9 cellular contexts compared by ENCODE assay signal in the genomic region with DNA sequence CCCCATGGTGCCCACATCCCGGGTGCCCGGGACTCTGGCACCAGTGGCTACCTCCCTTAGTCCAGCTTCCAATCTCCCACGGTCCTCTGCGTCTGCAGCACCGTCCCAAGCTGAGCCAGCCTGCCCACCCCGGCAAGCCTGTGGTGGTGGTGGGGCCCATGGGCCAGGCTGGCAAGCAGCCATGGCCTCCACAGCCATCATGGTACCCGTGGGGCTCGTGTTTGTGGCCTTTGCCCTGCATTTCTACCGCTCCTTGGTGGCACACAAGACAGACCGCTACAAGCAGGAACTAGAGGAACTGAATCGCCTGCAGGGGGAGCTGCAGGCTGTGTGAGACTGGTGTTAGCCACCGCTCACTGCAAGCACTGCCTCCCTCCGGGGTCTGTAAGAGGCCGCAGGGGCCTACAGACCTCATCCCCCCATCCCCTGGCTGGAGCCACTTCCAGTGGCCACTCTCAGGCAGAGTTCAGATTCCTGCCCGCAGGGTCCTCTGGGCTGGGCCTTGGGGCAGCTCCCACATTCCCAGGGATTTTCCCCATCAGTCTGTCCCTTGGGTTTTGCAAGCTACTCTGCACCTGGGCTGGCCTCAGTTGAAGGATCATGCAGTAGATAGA. TPM values are rescaled to one million over a fixed set of nuclear protein-coding genes. Genes with fewer than 3 reads are reported as not detected.
DNase-seq lines count a peak whose midpoint lies in the region; ATAC-seq lines count a peak whose summit lies in the region.
"Had no signal": no experiment of that assay in that cellular context is flagged by ENCODE, and none has a peak within 500 bp of the region (broad histone marks: within the 10 kb centered on the region; RNA-seq: fewer than 3 reads in every experiment).

No MANE protein-coding gene starts in this region.

- H3K27me3 ChIP-seq in MG63 (no peaks in the 10 kb centered on the region), SJSA1 (replicated peaks) (no peaks in the 10 kb centered on the region), skeletal muscle tissue (ENCODE audit: control insufficient read depth in 3 of 3, insufficient read depth in 3 of 3, low read length in 3 of 3) (no peaks in the 10 kb centered on the region)

- no peaks in the 10 kb centered on the region for H3K9me3 Mint-ChIP-seq in activated naive CD8-positive, alpha-beta T cell treated with anti-CD3 and anti-CD28 coated beads for 36 hours

- no peak for ATAC-seq in left cardiac atrium
- no peak for ATAC-seq in GM21717 (IDR thresholded peaks at IDR 0.05; ENCODE audit: unreplicated experiment)
- no peak for ATAC-seq in GM21528 (IDR thresholded peaks at IDR 0.05; ENCODE audit: low FRiP score, unreplicated experiment)

- peaks cover 23% of the 10 kb centered on the region for H3K4me1 ChIP-seq in SJSA1 (replicated peaks)
- H3K4me1 ChIP-seq in skeletal muscle tissue (ENCODE audit: control insufficient read depth in 3 of 3, insufficient read depth in 3 of 3, low read length in 3 of 3): peaks cover 38 to 44% (median 42%) of the 10 kb centered on the region in 3 donors

- H3K27me3 Mint-ChIP-seq in activated naive CD8-positive, alpha-beta T cell treated with anti-CD3 and anti-CD28 coated beads for 36 hours: no peaks in the 10 kb centered on the region

- H3K27ac ChIP-seq in SJSA1 (no peak overlapping the region), skeletal muscle tissue (ENCODE audit: low read depth, low read length) (no peak overlapping the region)
- H3K27ac ChIP-seq: epithelial cell of prostate had no signal

- no peaks in the 10 kb centered on the region for H3K9me3 ChIP-seq in MG63
- H3K9me3 ChIP-seq in SJSA1 (replicated peaks): no peaks in the 10 kb centered on the region
- H3K9me3 ChIP-seq in skeletal muscle tissue (ENCODE audit: control insufficient read depth in 3 of 3, low read length in 3 of 3): no peaks in the 10 kb centered on the region

- peaks cover 4% of the 10 kb centered on the region for H3K36me3 Mint-ChIP-seq in activated naive CD8-positive, alpha-beta T cell treated with anti-CD3 and anti-CD28 coated beads for 36 hours

- intact Hi-C loops in left cardiac atrium (cut with DNase I): no loop called here

- no peak overlapping the region for H3K4me3 Mint-ChIP-seq in activated naive CD8-positive, alpha-beta T cell treated with anti-CD3 and anti-CD28 coated beads for 36 hours

- H3K27ac Mint-ChIP-seq in activated naive CD8-positive, alpha-beta T cell treated with anti-CD3 and anti-CD28 coated beads for 36 hours: no peak overlapping the region

- in situ Hi-C loops in G401 (cut with HindIII; ENCODE audit: low sequenced_read_pairs): no loop called here

- H3K36me3 ChIP-seq in MG63: peaks cover 1% of the 10 kb centered on the region
- H3K36me3 ChIP-seq in SJSA1: peaks cover 10% of the 10 kb centered on the region
- peaks cover 0 to under 1% (median 0%) of the 10 kb centered on the region in 3 donors for H3K36me3 ChIP-seq in skeletal muscle tissue (ENCODE audit: control insufficient read depth in 3 of 3, insufficient read depth in 3 of 3, low read length in 3 of 3)

- peaks cover 20% of the 10 kb centered on the region for H3K4me1 Mint-ChIP-seq in activated naive CD8-positive, alpha-beta T cell treated with anti-CD3 and anti-CD28 coated beads for 36 hours

- H3K4me3 ChIP-seq in MG63: no peak overlapping the region
- H3K4me3 ChIP-seq in SJSA1: no peak overlapping the region
- H3K4me3 ChIP-seq in skeletal muscle tissue (ENCODE audit: low read length in 3 of 3): peak overlapping the region in 1 of 3 donors; percentile 9

- DNase-seq in G401 (ENCODE audit: low spot score) (peak; percentile 89), MG63 (peak; percentile 71), SJSA1 (ENCODE audit: low read depth in 1 of 2, low spot score in 2 of 2) (peak; percentile 45 to 68), left cardiac atrium (peak; percentile 73)
- peak; percentile 72 for DNase-seq in activated naive CD8-positive, alpha-beta T cell treated with anti-CD3 and anti-CD28 coated beads for 36 hours

- peak overlapping the region in 2 of 3 donors; percentile 45 to 66 for H3K9ac ChIP-seq in skeletal muscle tissue (ENCODE audit: low read depth in 1 of 3, low read length in 3 of 3)

RNA-seq across cellular contexts. Expression of a gene that starts 3.9 kb away (rescaled TPM):
- 0.51 and 1.1 TPM in 2 replicates for total RNA-seq in G401 (2014; rRNA removed; shearing (Covaris generic))
- 0.17 and 0.76 TPM in 2 replicates for total RNA-seq in MG63 (2014; rRNA removed; shearing (Covaris generic); ENCODE audit: low replicate concordance)
- 0.60 and 2.2 TPM in 2 replicates for total RNA-seq in SJSA1 (2014; rRNA removed; shearing (Covaris generic))
- total RNA-seq in activated naive CD8-positive, alpha-beta T cell treated with anti-CD3 and anti-CD28 coated beads for 36 hours: 10 to 100 TPM; 28.5 to 31.7 TPM
- 10 to 100 TPM in 1 of 2 donors, 1 to 10 TPM in 1; 9.2 to 10.9 TPM for total RNA-seq in left cardiac atrium
- total RNA-seq in skeletal muscle tissue: 3.7 TPM

RNA-seq across cellular contexts. Expression of a gene that starts 4.8 kb away (rescaled TPM):
- total RNA-seq in G401 (2014; rRNA removed; shearing (Covaris generic)): 57.6 and 62.8 TPM in 2 replicates
- total RNA-seq in MG63 (2014; rRNA removed; shearing (Covaris generic); ENCODE audit: low replicate concordance): 4.1 and 4.2 TPM in 2 replicates
- 8.7 and 9.1 TPM in 2 replicates for total RNA-seq in SJSA1 (2014; rRNA removed; shearing (Covaris generic))
- 1 to 10 TPM; 5.4 to 5.7 TPM for total RNA-seq in activated naive CD8-positive, alpha-beta T cell treated with anti-CD3 and anti-CD28 coated beads for 36 hours
- total RNA-seq in left cardiac atrium: 10 to 100 TPM in 1 of 2 donors, 1 to 10 TPM in 1; 8.8 to 14.2 TPM
- total RNA-seq in skeletal muscle tissue: 9.4 TPM

RNA-seq across cellular contexts. Expression of a gene that starts 30.2 kb away (rescaled TPM):
- 67.1 and 85.6 TPM in 2 replicates for total RNA-seq in G401 (2014; rRNA removed; shearing (Covaris generic))
- 19.5 and 31.2 TPM in 2 replicates for total RNA-seq in MG63 (2014; rRNA removed; shearing (Covaris generic); ENCODE audit: low replicate concordance)
- 7.1 and 8.9 TPM in 2 replicates for total RNA-seq in SJSA1 (2014; rRNA removed; shearing (Covaris generic))
- 10 to 100 TPM; 24.9 to 27.0 TPM for total RNA-seq in activated naive CD8-positive, alpha-beta T cell treated with anti-CD3 and anti-CD28 coated beads for 36 hours
- total RNA-seq in left cardiac atrium (10 to 100 TPM in 1 of 2 donors, 1 to 10 TPM in 1; 6.4 to 10.1 TPM), skeletal muscle tissue (5.2 TPM)

RNA-seq across cellular contexts. Expression of a gene that starts 31.4 kb away (rescaled TPM):
- total RNA-seq in G401 (2014; rRNA removed; shearing (Covaris generic)): 21.7 and 23.6 TPM in 2 replicates
- 2.1 and 5.0 TPM in 2 replicates for total RNA-seq in MG63 (2014; rRNA removed; shearing (Covaris generic); ENCODE audit: low replicate concordance)
- total RNA-seq in SJSA1 (2014; rRNA removed; shearing (Covaris generic)): 4.1 and 7.8 TPM in 2 replicates
- 1 to 10 TPM; 1.5 TPM for total RNA-seq in activated naive CD8-positive, alpha-beta T cell treated with anti-CD3 and anti-CD28 coated beads for 36 hours
- total RNA-seq in left cardiac atrium (1 to 10 TPM; 9.8 to 10.0 TPM), skeletal muscle tissue (12.5 TPM)

RNA-seq across cellular contexts. Expression of a gene that starts 56.8 kb away (rescaled TPM):
- 0.37 and 5.4 TPM in 2 replicates for total RNA-seq in G401 (2014; rRNA removed; shearing (Covaris generic))
- not detected in 2 replicates for total RNA-seq in MG63 (2014; rRNA removed; shearing (Covaris generic); ENCODE audit: low replicate concordance)
- total RNA-seq in SJSA1 (2014; rRNA removed; shearing (Covaris generic)): 0.05 and 0.06 TPM in 2 replicates
- total RNA-seq in activated naive CD8-positive, alpha-beta T cell treated with anti-CD3 and anti-CD28 coated beads for 36 hours: 1 to 10 TPM; 1.3 to 1.6 TPM
- 1 to 10 TPM; 1.1 to 1.2 TPM for total RNA-seq in left cardiac atrium
- total RNA-seq in skeletal muscle tissue: not detected
